18 cellular contexts compared by ENCODE assay signal in the genomic region with DNA sequence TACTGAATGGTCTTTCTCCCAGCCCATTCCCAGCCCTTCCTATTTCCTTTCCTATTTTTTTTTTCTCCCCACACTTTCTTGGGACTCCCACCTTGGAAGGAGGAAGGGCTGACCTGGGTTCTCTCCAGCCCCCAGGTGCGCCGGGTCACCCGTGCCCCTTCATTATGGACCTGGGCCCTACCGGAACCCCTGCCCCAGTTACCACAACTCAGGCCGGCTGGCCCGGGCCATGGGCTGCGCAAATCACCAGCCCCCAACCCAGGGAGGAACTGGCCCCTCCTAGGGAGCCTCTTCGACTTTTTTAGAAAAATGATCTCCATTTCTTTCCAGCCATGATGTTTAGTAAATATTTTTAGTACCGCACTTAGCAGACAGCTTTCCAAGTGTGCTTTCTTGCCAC.
DNase-seq lines count a peak whose midpoint lies in the region; ATAC-seq and TF ChIP-seq lines count a peak whose summit lies in the region.
"Had no signal": no experiment of that assay in that cellular context is flagged by ENCODE, and none has a peak within 500 bp of the region (broad histone marks: within the 10 kb centered on the region; RNA-seq: fewer than 3 reads in every experiment).

No MANE protein-coding gene starts in this region.

- H3K9me3 ChIP-seq in osteoblast (ENCODE audit: low read depth, low read length) (no peaks in the 10 kb centered on the region), testis (no peaks in the 10 kb centered on the region), SK-N-SH (no peaks in the 10 kb centered on the region), H9 (ENCODE audit: control insufficient read depth, low read depth, low read length) (no peaks in the 10 kb centered on the region)
- H3K9me3 ChIP-seq: BLaER1 had no signal

- H2BK20ac ChIP-seq in H9 (ENCODE audit: low read depth, low read length, poor library complexity, severe bottlenecking) = no peak overlapping the region

- no peak overlapping the region for H2BK120ac ChIP-seq in H9 (ENCODE audit: low read depth, low read length, poor library complexity, severe bottlenecking)

- H3K27me3 ChIP-seq in osteoblast (ENCODE audit: insufficient read depth, low read length) (no peaks in the 10 kb centered on the region), testis (no peaks in the 10 kb centered on the region), SK-N-SH (ENCODE audit: insufficient read depth) (no peaks in the 10 kb centered on the region), H9 (ENCODE audit: insufficient read depth, low read length) (no peaks in the 10 kb centered on the region)
- H3K27me3 ChIP-seq: BLaER1 had no signal

- 79 to 94% methylated on average over 9 of the region's 9 CpGs for WGBS in testis, 2 donors
- 88% methylated on average over 9 of the region's 9 CpGs for WGBS in SK-N-SH (ENCODE audit: low lambda C conversion rate)
- WGBS in H9 (ENCODE audit: extremely low coverage, insufficient read length, low lambda C conversion rate) = no CpG with 5 or more reads among the region's 9 CpGs

- H3T11ph ChIP-seq in H9 (ENCODE audit: low read length) = no peak overlapping the region

- H3K79me2 ChIP-seq in osteoblast (ENCODE audit: insufficient read depth, low read length) = no peaks in the 10 kb centered on the region
- H3K79me2 ChIP-seq in SK-N-SH (ENCODE audit: insufficient read depth) = no peaks in the 10 kb centered on the region
- no peaks in the 10 kb centered on the region for H3K79me2 ChIP-seq in H9 (ENCODE audit: insufficient read depth, low read length)

- no peak for ATAC-seq in natural killer cell treated with Interleukin-12 subunit alpha and Interleukin-12 subunit beta and Interleukin-15 and Interleukin-18, amount 100 ng/mL, for 72 hours
- no peak for ATAC-seq in activated CD8-positive, alpha-beta T cell treated with anti-CD3 and anti-CD28 coated beads for 36 hours
- ATAC-seq: GM12878, HCT116 had no signal

- H3K23ac ChIP-seq in H9 (ENCODE audit: insufficient read length, low read depth, low read length) = no peak overlapping the region

- no peak overlapping the region for H4K8ac ChIP-seq in H9 (replicated peaks; ENCODE audit: insufficient read length, low read depth, low read length)

- H4K20me1 ChIP-seq in osteoblast (ENCODE audit: insufficient read depth, low read length) (no peaks in the 10 kb centered on the region), SK-N-SH (ENCODE audit: insufficient read depth) (no peaks in the 10 kb centered on the region), H9 (ENCODE audit: control insufficient read depth, insufficient read depth, insufficient read length) (no peaks in the 10 kb centered on the region)
- H4K20me1 ChIP-seq: BLaER1 had no signal

- no peak overlapping the region for H3K4me3 Mint-ChIP-seq in natural killer cell treated with Interleukin-12 subunit alpha and Interleukin-12 subunit beta and Interleukin-15 and Interleukin-18, amount 100 ng/mL, for 72 hours
- H3K4me3 Mint-ChIP-seq in H9 = no peak overlapping the region
- H3K4me3 Mint-ChIP-seq in activated CD8-positive, alpha-beta T cell treated with anti-CD3 and anti-CD28 coated beads for 36 hours = no peak overlapping the region
- H3K4me3 Mint-ChIP-seq: CD14-positive monocyte; CD4-positive, alpha-beta memory T cell; HFFc6 had no signal

- no peak overlapping the region for H2BK15ac ChIP-seq in H9 (ENCODE audit: low read depth, low read length)

- no peaks in the 10 kb centered on the region for H3K9me3 Mint-ChIP-seq in natural killer cell treated with Interleukin-12 subunit alpha and Interleukin-12 subunit beta and Interleukin-15 and Interleukin-18, amount 100 ng/mL, for 72 hours
- no peaks in the 10 kb centered on the region for H3K9me3 Mint-ChIP-seq in H9
- H3K9me3 Mint-ChIP-seq in activated CD8-positive, alpha-beta T cell treated with anti-CD3 and anti-CD28 coated beads for 36 hours = no peaks in the 10 kb centered on the region
- H3K9me3 Mint-ChIP-seq: CD4-positive, alpha-beta memory T cell; HFFc6 had no signal

- TF ChIP-seq CTCF in osteoblast (IDR thresholded peaks at IDR 0.05; ENCODE audit: extremely low read depth, low read depth, low read length) = no peak
- no peak for TF ChIP-seq CTCF in testis (IDR thresholded peaks at IDR 0.05)
- TF ChIP-seq CTCF in SK-N-SH (IDR thresholded peaks at IDR 0.05) = no peak
- no peak for TF ChIP-seq CTCF in H9 (conservative IDR thresholded peaks at IDR 0.05)
- no peak for TF ChIP-seq CTCF in activated CD8-positive, alpha-beta T cell treated with anti-CD3 and anti-CD28 coated beads for 36 hours (IDR thresholded peaks at IDR 0.05)

- H3K4me1 Mint-ChIP-seq in natural killer cell treated with Interleukin-12 subunit alpha and Interleukin-12 subunit beta and Interleukin-15 and Interleukin-18, amount 100 ng/mL, for 72 hours (ENCODE audit: low read depth in 2 of 2) = peaks cover 0 to 4% of the 10 kb centered on the region in 2 donors
- H3K4me1 Mint-ChIP-seq in H9 = no peaks in the 10 kb centered on the region
- peaks cover 4% of the 10 kb centered on the region for H3K4me1 Mint-ChIP-seq in activated CD8-positive, alpha-beta T cell treated with anti-CD3 and anti-CD28 coated beads for 36 hours (ENCODE audit: low read depth)

- POLR2A ChIA-PET in SK-N-SH (lab: Yijun Ruan, JAX) = no interaction called here
- POLR2A ChIA-PET in activated CD8-positive, alpha-beta T cell treated with anti-CD3 and anti-CD28 coated beads for 36 hours (lab: Charles Lee) = no interaction called here

- H3F3A ChIP-seq in SK-N-SH (replicated peaks; ENCODE audit: insufficient read depth) = no peaks in the 10 kb centered on the region

- intact Hi-C loops in testis (cut with DNase I; ENCODE audit: low total_unique reads) = no loop called here
- intact Hi-C loops in activated CD8-positive, alpha-beta T cell treated with anti-CD3 and anti-CD28 coated beads for 36 hours (cut with micrococcal nuclease) = no loop called here

- no peak for TF ChIP-seq EP300 in SK-N-SH (IDR thresholded peaks at IDR 0.05; ENCODE audit: borderline replicate concordance in 1 of 2, low read depth in 1 of 2, low read length in 1 of 2)

- H2BK12ac ChIP-seq in H9 (ENCODE audit: insufficient read length, low read depth, low read length) = no peak overlapping the region

- CTCF ChIA-PET in SK-N-SH (lab: Yijun Ruan, JAX) = interaction anchor here (1.0 to 6.7 kb wide), 6 partner anchors 14 to 367 kb away, joined by 3 to 46 read pairs (median 4); no protein-coding TSS in a partner anchor
- CTCF ChIA-PET in activated CD8-positive, alpha-beta T cell treated with anti-CD3 and anti-CD28 coated beads for 36 hours (lab: Charles Lee) = interaction anchor here (1.1 to 3.1 kb wide), 2 partner anchors 11 to 16 kb away, joined by 3 to 12 read pairs; no protein-coding TSS in a partner anchor

- no peak overlapping the region for H3K27ac Mint-ChIP-seq in natural killer cell treated with Interleukin-12 subunit alpha and Interleukin-12 subunit beta and Interleukin-15 and Interleukin-18, amount 100 ng/mL, for 72 hours
- no peak overlapping the region; a peak in 1 of 7 replicates for H3K27ac Mint-ChIP-seq in H9
- no peak overlapping the region for H3K27ac Mint-ChIP-seq in activated CD8-positive, alpha-beta T cell treated with anti-CD3 and anti-CD28 coated beads for 36 hours
- H3K27ac Mint-ChIP-seq: CD14-positive monocyte; CD4-positive, alpha-beta memory T cell; HFFc6 had no signal

- H3K4me3 ChIP-seq in osteoblast (ENCODE audit: insufficient read depth, low read length) = no peak overlapping the region
- peak overlapping the region; percentile 7 to 40 for H3K4me3 ChIP-seq in testis
- H3K4me3 ChIP-seq in SK-N-SH (ENCODE audit: low read depth in 2 of 2, low read length in 1 of 2) = no peak overlapping the region
- H3K4me3 ChIP-seq: BLaER1, GM12878 had no signal

- H3K4me1 ChIP-seq in osteoblast (ENCODE audit: insufficient read depth, low read length) (no peaks in the 10 kb centered on the region), testis (no peaks in the 10 kb centered on the region), SK-N-SH (ENCODE audit: control insufficient read depth in 1 of 2, insufficient read depth in 2 of 2, low read depth in 1 of 2, low read length in 1 of 2) (no peaks in the 10 kb centered on the region), H9 (ENCODE audit: insufficient read depth, low read length) (no peaks in the 10 kb centered on the region)

- no peak overlapping the region for H2AK5ac ChIP-seq in H9 (ENCODE audit: insufficient read length, low read length)

- no peak overlapping the region for H3K4ac ChIP-seq in H9 (ENCODE audit: low read depth, low read length)

- H4K91ac ChIP-seq in H9 (ENCODE audit: insufficient read length, low read depth, low read length) = no peak overlapping the region

- no peaks in the 10 kb centered on the region for H3K27me3 Mint-ChIP-seq in natural killer cell treated with Interleukin-12 subunit alpha and Interleukin-12 subunit beta and Interleukin-15 and Interleukin-18, amount 100 ng/mL, for 72 hours
- H3K27me3 Mint-ChIP-seq in H9 (ENCODE audit: low read depth) = no peaks in the 10 kb centered on the region
- no peaks in the 10 kb centered on the region for H3K27me3 Mint-ChIP-seq in activated CD8-positive, alpha-beta T cell treated with anti-CD3 and anti-CD28 coated beads for 36 hours
- H3K27me3 Mint-ChIP-seq: CD4-positive, alpha-beta memory T cell had no signal

- H3K9ac ChIP-seq in SK-N-SH (no peak overlapping the region), H9 (ENCODE audit: extremely low read depth, insufficient read length, low read length) (no peak overlapping the region)
- H3K9ac ChIP-seq: BLaER1 had no signal

- no peak overlapping the region for H4K5ac ChIP-seq in H9 (ENCODE audit: insufficient read length, low read depth, low read length)

- no peak overlapping the region for H3K18ac ChIP-seq in H9 (ENCODE audit: insufficient read length, low read depth, low read length)

- H3K36me3 ChIP-seq in osteoblast (ENCODE audit: insufficient read depth, low read length) (no peaks in the 10 kb centered on the region), testis (ENCODE audit: low read depth, missing control alignments) (no peaks in the 10 kb centered on the region), SK-N-SH (replicated peaks in 1 of 2; ENCODE audit: control insufficient read depth in 1 of 2, insufficient read depth in 2 of 2, low read length in 1 of 2) (no peaks in the 10 kb centered on the region)

- no peak for TF ChIP-seq POLR2A in testis (IDR thresholded peaks at IDR 0.05)

- no peaks in the 10 kb centered on the region for H3K36me3 Mint-ChIP-seq in natural killer cell treated with Interleukin-12 subunit alpha and Interleukin-12 subunit beta and Interleukin-15 and Interleukin-18, amount 100 ng/mL, for 72 hours
- peaks cover 14 to 38% (median 28%) of the 10 kb centered on the region in 3 experiments; a peak in 6 of 7 replicates for H3K36me3 Mint-ChIP-seq in H9 (ENCODE audit: insufficient read depth in 1 of 3, low read depth in 3 of 3)
- peaks cover 4% of the 10 kb centered on the region for H3K36me3 Mint-ChIP-seq in activated CD8-positive, alpha-beta T cell treated with anti-CD3 and anti-CD28 coated beads for 36 hours (ENCODE audit: low read depth)

- no peaks in the 10 kb centered on the region for H3K23me2 ChIP-seq in H9 (ENCODE audit: insufficient read length, low read depth, low read length, poor library complexity, severe bottlenecking)

- H2AFZ ChIP-seq in osteoblast (ENCODE audit: low read length) (no peak overlapping the region), SK-N-SH (ENCODE audit: low read depth) (no peak overlapping the region), H9 (ENCODE audit: low read length) (no peak overlapping the region)

- H3K4me2 ChIP-seq in osteoblast (ENCODE audit: insufficient read depth, low read length) = no peak overlapping the region
- no peak overlapping the region for H3K4me2 ChIP-seq in SK-N-SH
- no peak overlapping the region for H3K4me2 ChIP-seq in H9 (ENCODE audit: insufficient read depth, insufficient read length, low read length)
- H3K4me2 ChIP-seq: BLaER1 had no signal

- DNase-seq in D341Med (ENCODE audit: low spot score) (peak; percentile 15), iPS-NIHi7 (ENCODE audit: extremely low spot score) (peak; percentile 5), osteoblast (ENCODE audit: insufficient read length, low spot score, missing footprints) (peak; percentile 38), testis (peak; percentile 11), SK-N-SH (no peak), H9 (no peak)
- DNase-seq in natural killer cell treated with Interleukin-12 subunit alpha and Interleukin-12 subunit beta and Interleukin-15 and Interleukin-18, amount 100 ng/mL, for 72 hours (ENCODE audit: low spot score) = no peak
- no peak for DNase-seq in activated CD8-positive, alpha-beta T cell treated with anti-CD3 and anti-CD28 coated beads for 36 hours
- DNase-seq: 8988T; CD4-positive, alpha-beta memory T cell; DMS79 treated with DMSO at 0.1 percent for 48 hours; HFFc6; IMR-90 had no signal

- no peak for TF ChIP-seq RAD21 in SK-N-SH (IDR thresholded peaks at IDR 0.05; ENCODE audit: low read length)

- no peak overlapping the region for H2BK5ac ChIP-seq in H9 (ENCODE audit: insufficient read length, low read length)

- no peak overlapping the region for H3K14ac ChIP-seq in H9 (ENCODE audit: insufficient read depth, low read length)

- no peaks in the 10 kb centered on the region for H3K79me1 ChIP-seq in H9 (ENCODE audit: insufficient read depth, low read depth, low read length, poor library complexity, severe bottlenecking)

- no peak overlapping the region for H3K27ac ChIP-seq in osteoblast (ENCODE audit: low read depth, low read length)
- H3K27ac ChIP-seq in testis = no peak overlapping the region
- H3K27ac ChIP-seq in SK-N-SH (ENCODE audit: low read depth in 2 of 2, low read length in 1 of 2) = no peak overlapping the region
- H3K27ac ChIP-seq in H9 (ENCODE audit: insufficient read length, low read depth, low read length) = no peak overlapping the region
- H3K27ac ChIP-seq: BLaER1, HL-60 had no signal

- H3K9me2 ChIP-seq in SK-N-SH = no peaks in the 10 kb centered on the region

- no peak overlapping the region for H3K56ac ChIP-seq in H9 (ENCODE audit: insufficient read length, low read depth, low read length)

Comparison
In these comparisons a context has a peak if more than half of its experiments do, and no peak if none do; other contexts are left out.
1. DNase-seq: peak in D341Med (single experiment), iPS-NIHi7 (single experiment), osteoblast (single experiment) and testis (single experiment); none in natural killer cell treated with Interleukin-12 subunit alpha and Interleukin-12 subunit beta and Interleukin-15 and Interleukin-18, amount 100 ng/mL, for 72 hours (single experiment), SK-N-SH (single experiment), H9 (single experiment) and activated CD8-positive, alpha-beta T cell treated with anti-CD3 and anti-CD28 coated beads for 36 hours (single experiment).
2. H3K4me3 ChIP-seq: peak in testis (2 of 2); none in osteoblast (single experiment) and SK-N-SH (0 of 2).